Comparison of ENCODE assay signal across 8 cellular contexts in genomic region chr5:176690911-176691310, GRCh38.
"Had no signal": no experiment of that assay in that cellular context is flagged by ENCODE, and none has a peak within 500 bp of the region (broad histone marks: within the 10 kb centered on the region; RNA-seq: fewer than 3 reads in every experiment).

No MANE protein-coding gene starts in this region.

- H3K4me3 ChIP-seq: GM23338, HAP-1, K562 had no signal

- H2AFZ ChIP-seq: GM23338 had no signal

- ATAC-seq: GM23338, HCT116, K562 had no signal

- H3K9me3 ChIP-seq: HAP-1 had no signal

- H3K4me3 Mint-ChIP-seq: GM23338 had no signal

- H3K4me2 ChIP-seq: GM23338 had no signal

- DNase-seq: H7, IMR-90, KG1 had no signal

- H3K27ac ChIP-seq: HL-60 had no signal

- H3K36me3 ChIP-seq: HAP-1 had no signal

- H3K27ac Mint-ChIP-seq: GM23338 had no signal
